ENCODE assay signal across 10 cellular contexts in genomic region chr13:32883501-32883900, GRCh38.
DNase-seq lines count a peak whose midpoint lies in the region; ATAC-seq lines count a peak whose summit lies in the region.
"Had no signal": no experiment of that assay in that cellular context is flagged by ENCODE, and none has a peak within 500 bp of the region (broad histone marks: within the 10 kb centered on the region; RNA-seq: fewer than 3 reads in every experiment).

No MANE protein-coding gene starts in this region.

- DNase-seq in AG20443 (ENCODE audit: low spot score) (peak; percentile 40), NCI-H1105 (lab: John Stamatoyannopoulos, UW) (peak; percentile 66), RPMI7951 (ENCODE audit: low read depth) (peak; percentile 42), iris pigment epithelial cell (ENCODE audit: low read depth) (peak; percentile 34), 8988T (no peak)
- no peak for DNase-seq in activated effector memory CD4-positive, alpha-beta T cell treated with Interleukin-2 at 50 U/mL for 16 hours
- DNase-seq: activated naive CD8-positive, alpha-beta T cell treated with anti-CD3 and anti-CD28 coated beads, Interleukin-2, amount 10 ng/mL, durations not matched to agents 7 days and 5 days; NCI-H226 had no signal

- ATAC-seq in HG02763 (IDR thresholded peaks at IDR 0.05; ENCODE audit: unreplicated experiment) (no peak), GM18511 (IDR thresholded peaks at IDR 0.05; ENCODE audit: unreplicated experiment) (no peak)

Comparison
In these comparisons a context has a peak if more than half of its experiments do, and no peak if none do; other contexts are left out.
1. DNase-seq: peak in AG20443 (single experiment), NCI-H1105 (single experiment), RPMI7951 (single experiment) and iris pigment epithelial cell (single experiment); none in 8988T (single experiment) and activated effector memory CD4-positive, alpha-beta T cell treated with Interleukin-2 at 50 U/mL for 16 hours (single experiment).